Comparison of ENCODE assay signal across 1 cellular context in genomic region chr17:27455569-27455913, GRCh38.
TF ChIP-seq lines count a peak whose summit lies in the region.

No MANE protein-coding gene starts in this region.

TF ChIP-seq in GM12878, 131 proteins besides CTCF, POLR2A, EP300 and RAD21:
- no peak for TF ChIP-seq SMARCA5 (IDR thresholded peaks at IDR 0.05)
- TF ChIP-seq SIX5 (IDR thresholded peaks at IDR 0.05; ENCODE audit: low read depth, low read length, severe bottlenecking) = no peak
- TF ChIP-seq BCL3 (IDR thresholded peaks at IDR 0.05; ENCODE audit: borderline replicate concordance, insufficient read depth, low read depth, low read length, poor library complexity, severe bottlenecking) = no peak
- TF ChIP-seq ATF2 (IDR thresholded peaks at IDR 0.05; ENCODE audit: low read length) = no peak
- TF ChIP-seq PAX5 (IDR thresholded peaks at IDR 0.05; ENCODE audit: borderline replicate concordance, low read depth, low read length) = no peak
- TF ChIP-seq ZZZ3 (IDR thresholded peaks at IDR 0.05; ENCODE audit: control insufficient read depth, insufficient read length, low read depth) = no peak
- no peak for TF ChIP-seq RELB (IDR thresholded peaks at IDR 0.05; ENCODE audit: low read depth)
TF ChIP-seq in GM12878: peak in this region for 0.
